ENCODE assay signal across 8 cellular contexts in the genomic region with DNA sequence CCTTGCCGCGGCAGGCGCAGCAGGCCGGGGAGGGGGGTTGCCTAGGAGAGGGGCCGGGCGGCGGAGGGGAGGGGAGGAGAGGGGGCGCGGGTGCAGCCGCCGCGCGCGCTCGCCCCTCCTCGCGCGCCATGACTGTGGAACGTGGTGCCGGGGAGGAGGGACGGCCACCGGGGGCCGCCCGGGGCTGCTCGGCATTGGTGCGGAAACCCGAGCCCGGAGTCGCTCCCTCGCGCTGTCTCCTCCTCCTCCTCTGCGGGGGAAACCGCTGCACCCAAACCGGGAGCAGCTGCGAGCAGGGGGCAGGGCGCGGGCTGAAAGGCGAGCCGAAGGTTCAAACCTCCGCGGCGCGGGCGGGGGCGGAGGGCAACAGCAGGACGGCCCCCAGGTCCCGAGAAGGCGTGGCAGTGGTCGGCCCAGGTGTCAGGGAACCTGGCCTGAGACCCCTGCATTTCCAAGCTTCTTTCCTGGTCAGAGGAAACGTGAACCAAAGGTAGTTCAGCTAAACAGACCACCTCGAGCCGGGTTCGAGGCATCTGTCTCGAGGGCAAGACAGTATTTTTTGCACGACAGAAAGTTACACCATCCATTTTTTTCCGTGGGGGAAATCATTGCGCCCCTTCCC. TPM values are rescaled to one million over a fixed set of nuclear protein-coding genes. Genes with fewer than 3 reads are reported as not detected.
A peak's percentile ranks its signal among the peaks of the same experiment; 100 is the strongest.
DNase-seq lines count a peak whose midpoint lies in the region; ATAC-seq and TF ChIP-seq lines count a peak whose summit lies in the region.

No MANE protein-coding gene starts in this region.

- H3K4me1 ChIP-seq in lung (ENCODE audit: control insufficient read depth in 2 of 2, insufficient read depth in 2 of 2, low read length in 2 of 2): peaks cover 0 to 3% of the 10 kb centered on the region in 2 donors

- H3K27me3 ChIP-seq in lung (ENCODE audit: control insufficient read depth, insufficient read depth): no peaks in the 10 kb centered on the region

- H3K9me3 ChIP-seq in lung (ENCODE audit: control insufficient read depth in 2 of 2, insufficient read depth in 1 of 2, low read length in 1 of 2): no peaks in the 10 kb centered on the region

- H3K36me3 ChIP-seq in lung (ENCODE audit: control insufficient read depth in 2 of 2, insufficient read depth in 2 of 2, low read length in 2 of 2): no peaks in the 10 kb centered on the region

- TF ChIP-seq CTCF in lung (IDR thresholded peaks at IDR 0.05; ENCODE audit: control extremely low read depth, extremely low read depth): no peak

- peak overlapping the region; percentile 66 for H3K4me3 ChIP-seq in lung

- peak; percentile 23 for TF ChIP-seq POLR2A in GM18526 (IDR thresholded peaks at IDR 0.05; ENCODE audit: extremely low read depth, insufficient read length)

- peak overlapping the region; percentile 68 to 69 for H3K27ac ChIP-seq in lung (ENCODE audit: low read depth in 1 of 2, low read length in 1 of 2)

- peak; percentile 63 for DNase-seq in A172 (ENCODE audit: low spot score)
- peak; percentile 32 for DNase-seq in NCI-H524 treated with DMSO at 0.1 percent for 48 hours (lab: John Stamatoyannopoulos, UW)
- DNase-seq in activated CD4-positive, alpha-beta T cell treated with anti-CD3 and anti-CD28 coated beads, Interleukin-2, amount 50 U/mL, for 24 hours (ENCODE audit: low read depth in 1 of 2, low spot score in 1 of 2): peak; percentile 58 to 72
- DNase-seq in ecto neural progenitor cell (ENCODE audit: low spot score): peak; percentile 96
- peak; percentile 78 for DNase-seq in lung (ENCODE audit: low spot score)
- DNase-seq in stimulated activated CD4-positive, alpha-beta T cell treated with anti-CD3 and anti-CD28 coated beads, TNF-alpha, amount 100 ng/mL, for 24 hours (ENCODE audit: low read depth in 3 of 3): peak; percentile 59 to 77 (median 65)

- ATAC-seq in HG03439 (IDR thresholded peaks at IDR 0.05; ENCODE audit: unreplicated experiment) (peak; percentile 51), lung (ENCODE audit: insufficient read depth, low FRiP score) (peak; percentile 90)

- 0 to 1% methylated on average over 34 to 57 of the region's 57 CpGs for WGBS in lung, 2 donors

RNA-seq across cellular contexts. Expression of gene TRERF1, which starts 1.4 kb away (rescaled TPM):
- total RNA-seq in A172 (2014; rRNA removed; shearing (Covaris generic)): 3.4 and 3.5 TPM in 2 replicates
- total RNA-seq in lung: 10 to 100 TPM in 1 of 2 donors, 1 to 10 TPM in 1; 4.8 to 10.4 TPM
- 1 to 10 TPM; 1.2 to 1.8 TPM for polyA plus RNA-seq in lung

Comparison
In these comparisons a context has a peak if more than half of its experiments do, and no peak if none do; other contexts are left out.
1. Peak in every context shown above with its lines: DNase-seq, ATAC-seq, H3K4me3 ChIP-seq and H3K27ac ChIP-seq.
2. DNase-seq: peak in every context shown above with its lines; median percentile 96 in ecto neural progenitor cell; 78 in lung; 65 in activated CD4-positive, alpha-beta T cell treated with anti-CD3 and anti-CD28 coated beads, Interleukin-2, amount 50 U/mL, for 24 hours; 65 in stimulated activated CD4-positive, alpha-beta T cell treated with anti-CD3 and anti-CD28 coated beads, TNF-alpha, amount 100 ng/mL, for 24 hours; 63 in A172; 32 in NCI-H524 treated with DMSO at 0.1 percent for 48 hours.